Comparison of ENCODE assay signal across 37 cellular contexts in genomic region chr3:100221159-100221558, GRCh38.
"Had no signal": no experiment of that assay in that cellular context is flagged by ENCODE, and none has a peak within 500 bp of the region (broad histone marks: within the 10 kb centered on the region; RNA-seq: fewer than 3 reads in every experiment).

No MANE protein-coding gene starts in this region.

- H3K4me1 Mint-ChIP-seq: IgD-negative memory B cell had no signal

- DNase-seq: activated CD4-positive, alpha-beta memory T cell treated with anti-CD3 and anti-CD28 coated beads, Interleukin-2, amount 10 ng/mL, durations not matched to agents 7 days and 5 days; activated CD4-positive, alpha-beta T cell treated with anti-CD3 and anti-CD28 coated beads for 1 hour; activated CD4-positive, alpha-beta T cell treated with anti-CD3 and anti-CD28 coated beads for 48 hours; activated CD4-positive, CD25-positive, alpha-beta regulatory T cell; activated CD8-positive, alpha-beta memory T cell treated with anti-CD3 and anti-CD28 coated beads, Interleukin-2, amount 50 U/mL, for 4 hours; activated gamma-delta T cell treated with Interleukin-2 at 50 U/mL for 16 hours; activated naive CD4-positive, alpha-beta T cell treated with anti-CD3 and anti-CD28 coated beads for 36 hours; activated T-cell treated with anti-CD3 and anti-CD28 coated beads for 4 hours; activated T-cell treated with anti-CD3 and anti-CD28 coated beads, Interleukin-2, amount 50 U/mL, for 4 hours; amniotic stem cell; aorta; brain microvascular endothelial cell; central memory CD4-positive, alpha-beta T cell; Kasumi-1; KG1; MG63; NCI-H1048; NCI-H146; NCI-H187; NCI-H2029 treated with DMSO at 0.1 percent for 48 hours; NCI-H2107; NCI-H2171; NCI-H2227 treated with DMSO at 0.1 percent for 48 hours; NCI-H446; NCI-H510A treated with DMSO at 0.1 percent for 48 hours; NCI-H526 treated with DMSO at 0.1 percent for 48 hours; PC-3; Peyer's patch; RPMI8226; SHP77 treated with DMSO at 0.1 percent for 48 hours; SW 1271; T-helper 1 cell; T-helper 9 cell; WERI-Rb-1 had no signal

- H3K36me3 Mint-ChIP-seq: IgD-negative memory B cell had no signal

- H3K4me3 Mint-ChIP-seq: activated CD4-positive, alpha-beta memory T cell treated with anti-CD3 and anti-CD28 coated beads, Interleukin-2, amount 10 ng/mL, durations not matched to agents 7 days and 5 days; activated naive CD4-positive, alpha-beta T cell treated with anti-CD3 and anti-CD28 coated beads for 36 hours; activated T-cell treated with anti-CD3 and anti-CD28 coated beads, Interleukin-2, amount 50 U/mL, for 4 hours; activated T-helper 1 cell treated with anti-CD3 and anti-CD28 coated beads, Interleukin-12 subunit alpha, Interleukin-12 subunit beta, Interleukin-2, Interleukin-4 antibody, amounts not matched to agents 30 ng/mL and 10 ng/mL and 1 ng/mL, durations not matched to agents 14 hours and 24 hours and 36 hours; IgD-negative memory B cell had no signal

- ATAC-seq: activated naive CD4-positive, alpha-beta T cell treated with anti-CD3 and anti-CD28 coated beads, Interleukin-2, amount 50 U/mL, for 72 hours; activated T-cell treated with anti-CD3 and anti-CD28 coated beads, Interleukin-2, amount 50 U/mL, for 4 hours; PC-3 had no signal

- H3K27ac Mint-ChIP-seq: activated CD4-positive, alpha-beta memory T cell treated with anti-CD3 and anti-CD28 coated beads, Interleukin-2, amount 10 ng/mL, durations not matched to agents 7 days and 5 days; activated naive CD4-positive, alpha-beta T cell treated with anti-CD3 and anti-CD28 coated beads for 36 hours; activated naive CD4-positive, alpha-beta T cell treated with anti-CD3 and anti-CD28 coated beads, Interleukin-2, amount 50 U/mL, for 72 hours; activated T-helper 1 cell treated with anti-CD3 and anti-CD28 coated beads, Interleukin-12 subunit alpha, Interleukin-12 subunit beta, Interleukin-2, Interleukin-4 antibody, amounts not matched to agents 30 ng/mL and 10 ng/mL and 1 ng/mL, durations not matched to agents 14 hours and 24 hours and 36 hours; IgD-negative memory B cell had no signal
